ENCODE assay signal across 8 cellular contexts in the genomic region with DNA sequence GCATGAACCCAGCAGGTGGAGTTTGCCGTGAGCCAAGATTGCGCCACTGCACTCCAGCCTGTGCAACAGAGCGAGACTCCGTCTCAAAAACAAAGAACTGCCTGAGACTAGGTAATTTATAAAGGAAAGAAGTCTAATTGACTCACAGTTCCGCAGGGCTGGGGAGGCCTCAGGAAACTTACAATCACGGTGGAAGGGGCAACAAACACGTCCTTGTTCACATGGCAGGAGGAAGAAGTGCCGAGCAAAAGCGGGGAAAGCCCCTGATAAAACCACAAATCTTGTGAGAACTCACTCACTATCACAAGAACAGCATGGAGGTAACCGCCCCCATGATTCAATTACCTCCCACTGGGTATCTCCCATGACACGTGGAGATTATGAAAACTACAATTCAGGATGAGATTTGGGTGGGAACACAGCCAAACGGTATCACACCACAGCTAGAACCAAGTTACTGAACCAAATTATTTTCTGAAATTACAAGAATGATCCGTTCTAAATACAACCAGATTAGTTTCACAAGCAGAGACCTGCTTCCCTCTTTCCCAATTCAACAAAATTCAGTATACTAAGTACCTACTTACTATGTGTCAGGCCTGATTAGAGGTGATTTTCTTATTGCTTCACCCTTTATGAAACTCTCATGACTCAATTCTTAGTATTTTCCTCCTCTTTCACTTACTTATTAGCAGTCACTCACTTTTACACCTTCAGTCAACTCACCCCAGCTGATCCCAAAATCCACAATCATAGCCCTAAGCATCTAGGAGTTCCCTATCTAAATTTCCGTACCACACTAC. TPM values are rescaled to one million over a fixed set of nuclear protein-coding genes. Genes with fewer than 3 reads are reported as not detected.
A peak's percentile ranks its signal among the peaks of the same experiment; 100 is the strongest.
DNase-seq lines count a peak whose midpoint lies in the region; ATAC-seq lines count a peak whose summit lies in the region.

No MANE protein-coding gene starts in this region.

- ATAC-seq in HG03175 (IDR thresholded peaks at IDR 0.05; ENCODE audit: unreplicated experiment) (peak; percentile 62), esophagus mucosa (peak; percentile 95), GM21737 (IDR thresholded peaks at IDR 0.05; ENCODE audit: unreplicated experiment) (no peak), HG03095 (IDR thresholded peaks at IDR 0.05; ENCODE audit: unreplicated experiment) (no peak)

- DNase-seq in activated CD4-positive, alpha-beta T cell treated with anti-CD3 and anti-CD28 coated beads, Interleukin-2, amount 50 U/mL, for 48 hours: peak; percentile 67 to 78
- peak; percentile 68 for DNase-seq in stimulated activated CD8-positive, alpha-beta memory T cell treated with anti-CD3 and anti-CD28 coated beads, Interleukin-4, amount 100 ng/mL, for 48 hours
- DNase-seq in DMS79 (lab: John Stamatoyannopoulos, UW) (no peak), SK-N-DZ (ENCODE audit: low spot score) (no peak)

RNA-seq across cellular contexts. Expression of gene UBTD2, which starts 8.4 kb away (rescaled TPM):
- total RNA-seq in esophagus mucosa: 7.8 TPM
- 48.9 and 50.7 TPM in 2 replicates for polyA plus RNA-seq in SK-N-DZ (2014; cell fraction: cytosol; rRNA removed)
- 19.7 and 20.7 TPM in 2 replicates for polyA plus RNA-seq in SK-N-DZ (2014; cell fraction: nucleus; rRNA removed)

Comparison
In these comparisons a context has a peak if more than half of its experiments do, and no peak if none do; other contexts are left out.
1. ATAC-seq: peak in HG03175 (single experiment) and esophagus mucosa (single experiment); none in GM21737 (single experiment) and HG03095 (single experiment).
2. DNase-seq: peak in activated CD4-positive, alpha-beta T cell treated with anti-CD3 and anti-CD28 coated beads, Interleukin-2, amount 50 U/mL, for 48 hours (2 of 2) and stimulated activated CD8-positive, alpha-beta memory T cell treated with anti-CD3 and anti-CD28 coated beads, Interleukin-4, amount 100 ng/mL, for 48 hours (single experiment); none in DMS79 (single experiment) and SK-N-DZ (single experiment).